In genomic region chr1:229430761-229431269, GRCh38 we compare ENCODE assay signal across 2 cellular contexts.
A peak's percentile ranks its signal among the peaks of the same experiment; 100 is the strongest.
TF ChIP-seq lines count a peak whose summit lies in the region.

No MANE protein-coding gene starts in this region.

TF ChIP-seq in K562, 482 proteins besides CTCF, POLR2A, EP300 and RAD21 (continued from another document and continues in another):
- TF ChIP-seq ZNF511 (CRISPR knock-in tag; IDR thresholded peaks at IDR 0.05) (peak; percentile 95), EHMT2 (IDR thresholded peaks at IDR 0.05) (peak; percentile 98), ZBTB7A (IDR thresholded peaks at IDR 0.05; ENCODE audit: borderline replicate concordance, control insufficient read depth, low read depth, low read length) (peak; percentile 46; the same call in 1 of the 2 replicates), ZNF395 (CRISPR knock-in tag; IDR thresholded peaks at IDR 0.05) (no peak), NRF1 (conservative IDR thresholded peaks at IDR 0.05 in 1 of 2, IDR thresholded peaks at IDR 0.05 in 1 of 2) (peak; percentile 56 to 73; a peak in 3 of 4 replicates), ZNF224 (CRISPR knock-in tag; IDR thresholded peaks at IDR 0.05) (peak; percentile 79), HDGF (IDR thresholded peaks at IDR 0.05) (no peak), RNF219 (CRISPR knock-in tag; IDR thresholded peaks at IDR 0.05) (no peak), MTA1 (IDR thresholded peaks at IDR 0.05; ENCODE audit: borderline replicate concordance) (no peak), UBTF (IDR thresholded peaks at IDR 0.05; ENCODE audit: borderline replicate concordance in 1 of 2, low read depth in 2 of 2, low read length in 2 of 2) (0 out of 4 replicates have a peak, but pooled peaks of 1 of the 2 experiments have one; percentile 30), SIN3B (IDR thresholded peaks at IDR 0.05; ENCODE audit: low read depth) (no peak), ZNF354B (CRISPR knock-in tag; IDR thresholded peaks at IDR 0.05) (no peak), FOXP1 (CRISPR knock-in tag; IDR thresholded peaks at IDR 0.05) (peak; percentile 81; the same call in 1 of the 2 replicates), AFF1 (IDR thresholded peaks at IDR 0.05; ENCODE audit: low read depth in 1 of 2, partially characterized antibody in 2 of 2) (peak in 1 of 2 experiments; percentile 84)

TF ChIP-seq in HepG2, 621 proteins besides CTCF, POLR2A, EP300 and RAD21 (continued from another document and continues in another):
- TF ChIP-seq ZBTB40 (IDR thresholded peaks at IDR 0.05): no peak
- 0 out of 2 replicates have a peak, but pooled peaks have one; percentile 37 for TF ChIP-seq ZBTB40 (CRISPR knock-in tag; IDR thresholded peaks at IDR 0.05)
- TF ChIP-seq HMG20B (CRISPR knock-in tag; conservative IDR thresholded peaks at IDR 0.05): 0 out of 2 replicates have a peak, but pooled peaks have one; percentile 44
- TF ChIP-seq ZBTB49 (CRISPR knock-in tag; IDR thresholded peaks at IDR 0.05; ENCODE audit: borderline replicate concordance): 0 out of 2 replicates have a peak, but pooled peaks have one; percentile 63
- 0 out of 2 replicates have a peak, but pooled peaks have one; percentile 22 for TF ChIP-seq ZBTB7A (CRISPR knock-in tag; IDR thresholded peaks at IDR 0.05)
- TF ChIP-seq ZBTB26 (CRISPR knock-in tag; IDR thresholded peaks at IDR 0.05; ENCODE audit: borderline replicate concordance): peak; percentile 71; the same call in 1 of the 2 replicates
- no peak for TF ChIP-seq ZFP62 (CRISPR knock-in tag; IDR thresholded peaks at IDR 0.05)
- TF ChIP-seq ZNF501 (CRISPR knock-in tag; IDR thresholded peaks at IDR 0.05): 0 out of 2 replicates have a peak, but pooled peaks have one; percentile 26
- TF ChIP-seq PRMT3 (CRISPR knock-in tag; IDR thresholded peaks at IDR 0.05; ENCODE audit: borderline replicate concordance, low read depth): 0 out of 2 replicates have a peak, but pooled peaks have one; percentile 36
- 0 out of 2 replicates have a peak, but pooled peaks have one; percentile 35 for TF ChIP-seq ZMAT3 (CRISPR knock-in tag; conservative IDR thresholded peaks at IDR 0.05)
- no peak for TF ChIP-seq ZNF644 (CRISPR knock-in tag; IDR thresholded peaks at IDR 0.05; ENCODE audit: low read depth)
- no peak for TF ChIP-seq EZH2 (conservative IDR thresholded peaks at IDR 0.05; ENCODE audit: low read depth, low read length)
- TF ChIP-seq SUZ12 (IDR thresholded peaks at IDR 0.05; ENCODE audit: low read depth, low read length): no peak
- no peak for TF ChIP-seq JUNB (CRISPR knock-in tag; IDR thresholded peaks at IDR 0.05; ENCODE audit: borderline replicate concordance)
- TF ChIP-seq TRIM22 (IDR thresholded peaks at IDR 0.05): no peak
- TF ChIP-seq SPEN (CRISPR knock-in tag; IDR thresholded peaks at IDR 0.05; ENCODE audit: low read depth): 0 out of 2 replicates have a peak, but pooled peaks have one; percentile 32
- TF ChIP-seq TEF (CRISPR knock-in tag; IDR thresholded peaks at IDR 0.05): peak; percentile 16; the same call in 1 of the 2 replicates
- peak in 1 of 2 experiments; percentile 69; a peak in 1 of 4 replicates for TF ChIP-seq KLF16 (CRISPR knock-in tag; IDR thresholded peaks at IDR 0.05)
- TF ChIP-seq GABPB1 (CRISPR knock-in tag; IDR thresholded peaks at IDR 0.05): 0 out of 2 replicates have a peak, but pooled peaks have one; percentile 43
- TF ChIP-seq STAG1 (CRISPR knock-in tag; IDR thresholded peaks at IDR 0.05): 0 out of 2 replicates have a peak, but pooled peaks have one; percentile 12
- TF ChIP-seq KLF12 (CRISPR knock-in tag; IDR thresholded peaks at IDR 0.05; ENCODE audit: borderline replicate concordance): no peak
- TF ChIP-seq ZSCAN9 (CRISPR knock-in tag; IDR thresholded peaks at IDR 0.05; ENCODE audit: borderline replicate concordance): peak; percentile 85
- 0 out of 2 replicates have a peak, but pooled peaks have one; percentile 29 for TF ChIP-seq ZBTB1 (CRISPR knock-in tag; IDR thresholded peaks at IDR 0.05; ENCODE audit: borderline replicate concordance)
- TF ChIP-seq SAP130 (CRISPR knock-in tag; IDR thresholded peaks at IDR 0.05; ENCODE audit: low read depth): peak; percentile 23; the same call in 1 of the 2 replicates
- 0 out of 2 replicates have a peak, but pooled peaks have one; percentile 63 for TF ChIP-seq ZNF564 (CRISPR knock-in tag; IDR thresholded peaks at IDR 0.05)
- no peak for TF ChIP-seq NCOA2 (CRISPR knock-in tag; IDR thresholded peaks at IDR 0.05)
- TF ChIP-seq RXRB (CRISPR knock-in tag; IDR thresholded peaks at IDR 0.05; ENCODE audit: borderline replicate concordance): peak; percentile 37; the same call in 1 of the 2 replicates
- TF ChIP-seq SRY (CRISPR knock-in tag; IDR thresholded peaks at IDR 0.05): peak; percentile 74; the same call in 1 of the 2 replicates
- 0 out of 2 replicates have a peak, but pooled peaks have one; percentile 41 for TF ChIP-seq SMAD3 (CRISPR knock-in tag; IDR thresholded peaks at IDR 0.05)
- 0 out of 2 replicates have a peak, but pooled peaks have one; percentile 21 for TF ChIP-seq ZNF7 (CRISPR knock-in tag; IDR thresholded peaks at IDR 0.05)
- TF ChIP-seq ZNF563 (CRISPR knock-in tag; IDR thresholded peaks at IDR 0.05): peak; percentile 55; the same call in 1 of the 2 replicates
- TF ChIP-seq ZNF687 (CRISPR knock-in tag; IDR thresholded peaks at IDR 0.05): peak; percentile 48
- 0 out of 2 replicates have a peak, but pooled peaks have one; percentile 30 for TF ChIP-seq RARA (CRISPR knock-in tag; IDR thresholded peaks at IDR 0.05)
- TF ChIP-seq SIN3A (IDR thresholded peaks at IDR 0.05; ENCODE audit: borderline replicate concordance, low read depth, low read length): peak; percentile 27; the same call in 1 of the 2 replicates
